Comparison of ENCODE assay signal across 28 cellular contexts in genomic region chr20:25675161-25675560, GRCh38.
"Had no signal": no experiment of that assay in that cellular context is flagged by ENCODE, and none has a peak within 500 bp of the region (broad histone marks: within the 10 kb centered on the region; RNA-seq: fewer than 3 reads in every experiment).

No MANE protein-coding gene starts in this region.

- H3K27me3 ChIP-seq: Peyer's patch, SJSA1 had no signal

- H3K4me3 Mint-ChIP-seq: activated CD8-positive, alpha-beta T cell treated with anti-CD3 and anti-CD28 coated beads, Interleukin-2, amount 10 ng/mL, durations not matched to agents 7 days and 5 days; activated naive CD8-positive, alpha-beta T cell treated with anti-CD3 and anti-CD28 coated beads, Interleukin-2, amount 50 U/mL, for 24 hours; brain had no signal

- H3K27me3 Mint-ChIP-seq: activated naive CD8-positive, alpha-beta T cell treated with anti-CD3 and anti-CD28 coated beads, Interleukin-2, amount 50 U/mL, for 24 hours; brain had no signal

- H3K4me1 Mint-ChIP-seq: activated naive CD8-positive, alpha-beta T cell treated with anti-CD3 and anti-CD28 coated beads, Interleukin-2, amount 50 U/mL, for 24 hours had no signal

- H3K27ac ChIP-seq: Peyer's patch, RWPE1, SJSA1 had no signal

- H3K27ac Mint-ChIP-seq: activated CD8-positive, alpha-beta T cell treated with anti-CD3 and anti-CD28 coated beads, Interleukin-2, amount 10 ng/mL, durations not matched to agents 7 days and 5 days; activated naive CD4-positive, alpha-beta T cell treated with anti-CD3 and anti-CD28 coated beads, Interleukin-2, amount 50 U/mL, for 72 hours; activated naive CD8-positive, alpha-beta T cell treated with anti-CD3 and anti-CD28 coated beads, Interleukin-2, amount 50 U/mL, for 24 hours had no signal

- DNase-seq: activated CD4-positive, alpha-beta T cell treated with anti-CD3 and anti-CD28 coated beads for 4 hours; activated CD8-positive, alpha-beta memory T cell treated with anti-CD3 and anti-CD28 coated beads, Interleukin-2, amount 50 U/mL, for 48 hours; activated CD8-positive, alpha-beta T cell treated with anti-CD3 and anti-CD28 coated beads, Interleukin-2, amount 10 ng/mL, durations not matched to agents 7 days and 5 days; activated naive CD4-positive, alpha-beta T cell; activated naive CD8-positive, alpha-beta T cell treated with anti-CD3 and anti-CD28 coated beads, Interleukin-2, amount 50 U/mL, for 24 hours; activated T-cell treated with anti-CD3 and anti-CD28 coated beads, Interleukin-2, amount 50 U/mL, for 1 hour; IMR-90; Kasumi-1; KBM-7; NCI-H1092; NCI-H1417 treated with DMSO at 0.1 percent for 48 hours; NCI-H1694; NCI-H2029; NCI-H2107; NCI-H345; NCI-H510A; NCI-H526 treated with DMSO at 0.1 percent for 48 hours; NCI-H82; OCI-M1; Peyer's patch; Right ventricle myocardium superior; SW 1271 had no signal

- H3K4me3 ChIP-seq: Peyer's patch, SJSA1 had no signal

- ATAC-seq: activated CD4-positive, CD25-positive, alpha-beta regulatory T cell treated with anti-CD3 and anti-CD28 coated beads, Interleukin-2, amount 50 U/mL, for 24 hours; activated CD8-positive, alpha-beta T cell treated with anti-CD3 and anti-CD28 coated beads, Interleukin-2, amount 10 ng/mL, durations not matched to agents 7 days and 5 days; activated naive CD4-positive, alpha-beta T cell treated with anti-CD3 and anti-CD28 coated beads, Interleukin-2, amount 50 U/mL, for 72 hours; activated naive CD8-positive, alpha-beta T cell treated with anti-CD3 and anti-CD28 coated beads, Interleukin-2, amount 50 U/mL, for 24 hours; SK-N-SH treated with all-trans-retinoic acid at 6 μM for 48 hours had no signal

- H3K9me3 ChIP-seq: Peyer's patch, SJSA1 had no signal

- H3K4me1 ChIP-seq: Peyer's patch had no signal
